8 cellular contexts compared by ENCODE assay signal in genomic region chr12:109462868-109463692, GRCh38. TPM values are rescaled to one million over a fixed set of nuclear protein-coding genes. Genes with fewer than 3 reads are reported as not detected.
DNase-seq lines count a peak whose midpoint lies in the region; ATAC-seq and TF ChIP-seq lines count a peak whose summit lies in the region.

No MANE protein-coding gene starts in this region.

- no peaks in the 10 kb centered on the region for H3K27me3 ChIP-seq in ovary

- peak in 1 of 3 donors; percentile 7 for TF ChIP-seq CTCF in ovary (IDR thresholded peaks at IDR 0.05)

- no peaks in the 10 kb centered on the region for H3K9me3 Mint-ChIP-seq in activated CD8-positive, alpha-beta T cell treated with anti-CD3 and anti-CD28 coated beads, Interleukin-2, amount 10 ng/mL, durations not matched to agents 7 days and 5 days (ENCODE audit: insufficient read depth)

- TF ChIP-seq POLR2A in ovary (IDR thresholded peaks at IDR 0.05), result no peak

- H3K9me3 ChIP-seq in ovary, result no peaks in the 10 kb centered on the region

- peaks cover 14% of the 10 kb centered on the region for H3K36me3 Mint-ChIP-seq in activated CD8-positive, alpha-beta T cell treated with anti-CD3 and anti-CD28 coated beads, Interleukin-2, amount 10 ng/mL, durations not matched to agents 7 days and 5 days (ENCODE audit: low read depth)

- H3K4me1 Mint-ChIP-seq in activated CD8-positive, alpha-beta T cell treated with anti-CD3 and anti-CD28 coated beads, Interleukin-2, amount 10 ng/mL, durations not matched to agents 7 days and 5 days (ENCODE audit: low read depth), result peaks cover 39% of the 10 kb centered on the region

- 2 to 3% (median 2%) methylated on average over 14 of the region's 14 CpGs for WGBS in ovary, 3 donors

- intact Hi-C loops in ovary (cut with DNase I), result no loop called here

- peak overlapping the region; percentile 71 to 72 for H3K27ac ChIP-seq in ovary

- H3K4me3 ChIP-seq in ovary, result peak overlapping the region; percentile 11

- H3K27me3 Mint-ChIP-seq in activated CD8-positive, alpha-beta T cell treated with anti-CD3 and anti-CD28 coated beads, Interleukin-2, amount 10 ng/mL, durations not matched to agents 7 days and 5 days (ENCODE audit: low read depth), result no peaks in the 10 kb centered on the region

- DNase-seq in 8988T, result peak; percentile 52
- DNase-seq in HS-27A (ENCODE audit: low read depth), result peak; percentile 84
- DNase-seq in activated CD8-positive, alpha-beta T cell treated with anti-CD3 and anti-CD28 coated beads, Interleukin-2, amount 10 ng/mL, durations not matched to agents 7 days and 5 days, result no peak
- peak; percentile 96 for DNase-seq in glomerular endothelial cell (ENCODE audit: extremely low read depth, low read depth, low spot score)
- peak; percentile 76 to 87 (median 86) for DNase-seq in ovary
- no peak for DNase-seq in NCI-H128 (lab: John Stamatoyannopoulos, UW; ENCODE audit: unreplicated experiment)
- DNase-seq in NCI-H82 treated with DMSO at 0.1 percent for 48 hours (lab: John Stamatoyannopoulos, UW; ENCODE audit: unreplicated experiment), result no peak

- POLR2A ChIA-PET in activated CD8-positive, alpha-beta T cell treated with anti-CD3 and anti-CD28 coated beads, Interleukin-2, amount 10 ng/mL, durations not matched to agents 7 days and 5 days (lab: Charles Lee), result interaction anchor here (1.2 to 1.4 kb wide), 2 partner anchors 14 to 16 kb away, joined by 3 to 8 read pairs; partner anchors contain the start of genes KCTD10 and UBE3B

- H3K36me3 ChIP-seq in ovary, result no peaks in the 10 kb centered on the region

- peak; percentile 98 for TF ChIP-seq EP300 in ovary (IDR thresholded peaks at IDR 0.05)

- H3K27ac Mint-ChIP-seq in activated CD8-positive, alpha-beta T cell treated with anti-CD3 and anti-CD28 coated beads, Interleukin-2, amount 10 ng/mL, durations not matched to agents 7 days and 5 days, result peak overlapping the region; percentile 83

- peaks cover 40% of the 10 kb centered on the region for H3K4me1 ChIP-seq in ovary (ENCODE audit: insufficient read depth)

- H3K4me3 Mint-ChIP-seq in activated CD8-positive, alpha-beta T cell treated with anti-CD3 and anti-CD28 coated beads, Interleukin-2, amount 10 ng/mL, durations not matched to agents 7 days and 5 days, result peak overlapping the region; percentile 13

- CTCF ChIA-PET in activated CD8-positive, alpha-beta T cell treated with anti-CD3 and anti-CD28 coated beads, Interleukin-2, amount 10 ng/mL, durations not matched to agents 7 days and 5 days (lab: Charles Lee), result interaction anchor here (1.2 to 3.7 kb wide), 3 partner anchors 11 to 30 kb away, joined by 4 to 23 read pairs (median 5); no protein-coding TSS in a partner anchor

- ATAC-seq in activated CD8-positive, alpha-beta T cell treated with anti-CD3 and anti-CD28 coated beads, Interleukin-2, amount 10 ng/mL, durations not matched to agents 7 days and 5 days, result peak; percentile 54
- no peak for ATAC-seq in HG02981 (IDR thresholded peaks at IDR 0.05; ENCODE audit: unreplicated experiment)

RNA-seq across cellular contexts. Expression of gene KCTD10, which starts 14.0 kb away (rescaled TPM):
- total RNA-seq in activated CD8-positive, alpha-beta T cell treated with anti-CD3 and anti-CD28 coated beads, Interleukin-2, amount 10 ng/mL, durations not matched to agents 7 days and 5 days, result 10 to 100 TPM; 35.7 to 38.8 TPM
- total RNA-seq in glomerular endothelial cell, result 67.3 and 86.2 TPM in 2 replicates
- 10 to 100 TPM; 21.9 to 47.9 (median 38.0) TPM for total RNA-seq in ovary
- polyA plus RNA-seq in ovary, result 10 to 100 TPM; 21.6 to 70.6 TPM

RNA-seq across cellular contexts. Expression of gene UBE3B, which starts 14.4 kb away (rescaled TPM):
- 10 to 100 TPM; 32.0 to 34.1 TPM for total RNA-seq in activated CD8-positive, alpha-beta T cell treated with anti-CD3 and anti-CD28 coated beads, Interleukin-2, amount 10 ng/mL, durations not matched to agents 7 days and 5 days
- total RNA-seq in glomerular endothelial cell (59.6 and 68.2 TPM in 2 replicates), ovary (10 to 100 TPM; 21.9 to 53.4 (median 33.5) TPM)
- 10 to 100 TPM; 12.1 to 27.8 TPM for polyA plus RNA-seq in ovary

Comparison
In these comparisons a context has a peak if more than half of its experiments do, and no peak if none do; other contexts are left out.
1. DNase-seq: peak in 8988T (single experiment), HS-27A (single experiment), glomerular endothelial cell (single experiment) and ovary (5 of 5); none in activated CD8-positive, alpha-beta T cell treated with anti-CD3 and anti-CD28 coated beads, Interleukin-2, amount 10 ng/mL, durations not matched to agents 7 days and 5 days (single experiment), NCI-H128 (single experiment) and NCI-H82 treated with DMSO at 0.1 percent for 48 hours (single experiment).